In the genomic region with DNA sequence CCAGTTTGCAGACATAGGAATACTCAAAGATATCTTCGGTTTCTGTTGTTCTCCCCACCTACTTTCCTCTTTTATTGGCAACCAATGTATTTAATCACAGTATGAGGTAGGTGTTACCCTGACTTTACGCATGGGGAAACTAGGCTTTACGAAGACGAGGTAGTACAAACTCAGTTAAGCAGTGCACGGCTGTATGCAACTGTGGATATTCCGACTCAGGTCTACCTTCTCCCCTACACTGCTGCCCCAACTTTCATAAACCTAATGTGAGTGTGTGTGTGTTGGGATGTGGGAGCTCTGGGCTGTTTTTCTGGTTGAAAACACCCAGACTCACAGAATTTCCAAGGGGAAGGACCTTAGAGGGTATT, we compare ENCODE assay signal across 9 cellular contexts. TPM values are rescaled to one million over a fixed set of nuclear protein-coding genes. Genes with fewer than 3 reads are reported as not detected.
DNase-seq lines count a peak whose midpoint lies in the region; ATAC-seq and TF ChIP-seq lines count a peak whose summit lies in the region.
"Had no signal": no experiment of that assay in that cellular context is flagged by ENCODE, and none has a peak within 500 bp of the region (broad histone marks: within the 10 kb centered on the region; RNA-seq: fewer than 3 reads in every experiment).

No MANE protein-coding gene starts in this region.

- no peak for TF ChIP-seq RAD21 in liver (IDR thresholded peaks at IDR 0.05)

- TF ChIP-seq POLR2A in suprapubic skin (IDR thresholded peaks at IDR 0.05), result no peak

- H3K27ac Mint-ChIP-seq in activated naive CD4-positive, alpha-beta T cell treated with anti-CD3 and anti-CD28 coated beads for 36 hours, result no peak overlapping the region
- H3K27ac Mint-ChIP-seq in activated T-helper 17 cell treated with anti-CD3 and anti-CD28 coated beads, Interleukin-2, amount 50 U/mL, for 72 hours, result peak overlapping the region; percentile 88

- no peak for ATAC-seq in activated T-helper 17 cell treated with anti-CD3 and anti-CD28 coated beads, Interleukin-2, amount 50 U/mL, for 72 hours (replicated peaks)
- no peak for ATAC-seq in GM19463 (IDR thresholded peaks at IDR 0.05; ENCODE audit: unreplicated experiment)
- no peak for ATAC-seq in HG03097 (IDR thresholded peaks at IDR 0.05; ENCODE audit: low FRiP score, unreplicated experiment)

- H3K9ac ChIP-seq in liver (ENCODE audit: low read depth in 1 of 2, low read length in 2 of 2), result peak overlapping the region; percentile 91 to 97

- DNase-seq in activated naive CD4-positive, alpha-beta T cell treated with anti-CD3 and anti-CD28 coated beads for 36 hours, result no peak
- DNase-seq in activated naive CD4-positive, alpha-beta T cell treated with Interleukin-2 at 50 U/mL for 16 hours, result no peak
- DNase-seq in suprapubic skin (ENCODE audit: low spot score in 2 of 2) (no peak), NCI-H446 (lab: John Stamatoyannopoulos, UW) (no peak)
- DNase-seq: kidney glomerular epithelial cell had no signal

- intact Hi-C loops in activated naive CD4-positive, alpha-beta T cell treated with anti-CD3 and anti-CD28 coated beads for 36 hours (cut with micrococcal nuclease), result loop anchor here (2.0 to 5.0 kb wide), 2 partner anchors 90 to 91 kb away; partner anchors contain the start of gene DNAJA2

- CTCF ChIA-PET in activated naive CD4-positive, alpha-beta T cell treated with anti-CD3 and anti-CD28 coated beads for 36 hours (lab: Charles Lee), result interaction anchor here (1.7 to 2.6 kb wide), 3 partner anchors 26 to 47 kb away, joined by 8 to 10 read pairs (median 10); no protein-coding TSS in a partner anchor

- H3K9me3 Mint-ChIP-seq in activated naive CD4-positive, alpha-beta T cell treated with anti-CD3 and anti-CD28 coated beads for 36 hours, result no peaks in the 10 kb centered on the region
- H3K9me3 Mint-ChIP-seq in activated T-helper 17 cell treated with anti-CD3 and anti-CD28 coated beads, Interleukin-2, amount 50 U/mL, for 72 hours, result no peaks in the 10 kb centered on the region

- peaks cover 9% of the 10 kb centered on the region for H3K4me1 Mint-ChIP-seq in activated naive CD4-positive, alpha-beta T cell treated with anti-CD3 and anti-CD28 coated beads for 36 hours (ENCODE audit: low read depth)
- peaks cover 14% of the 10 kb centered on the region for H3K4me1 Mint-ChIP-seq in activated T-helper 17 cell treated with anti-CD3 and anti-CD28 coated beads, Interleukin-2, amount 50 U/mL, for 72 hours

- H3K36me3 Mint-ChIP-seq in activated naive CD4-positive, alpha-beta T cell treated with anti-CD3 and anti-CD28 coated beads for 36 hours (ENCODE audit: low read depth), result no peaks in the 10 kb centered on the region
- no peaks in the 10 kb centered on the region for H3K36me3 Mint-ChIP-seq in activated T-helper 17 cell treated with anti-CD3 and anti-CD28 coated beads, Interleukin-2, amount 50 U/mL, for 72 hours (ENCODE audit: low read depth)

- H3K27me3 ChIP-seq in liver (ENCODE audit: control insufficient read depth in 4 of 4, insufficient read depth in 4 of 4, low read length in 3 of 4) (no peaks in the 10 kb centered on the region), suprapubic skin (no peaks in the 10 kb centered on the region)

- H3K27me3 Mint-ChIP-seq in activated naive CD4-positive, alpha-beta T cell treated with anti-CD3 and anti-CD28 coated beads for 36 hours (ENCODE audit: low read depth), result peaks cover 19% of the 10 kb centered on the region
- peaks cover 5% of the 10 kb centered on the region for H3K27me3 Mint-ChIP-seq in activated T-helper 17 cell treated with anti-CD3 and anti-CD28 coated beads, Interleukin-2, amount 50 U/mL, for 72 hours

- TF ChIP-seq CTCF in liver (IDR thresholded peaks at IDR 0.05; ENCODE audit: low read depth, low read length, missing input control), result no peak
- TF ChIP-seq CTCF in suprapubic skin (IDR thresholded peaks at IDR 0.05), result no peak

- WGBS in liver, result 35% methylated on average over 6 of the region's 6 CpGs
- WGBS in suprapubic skin, result 87% methylated on average over 6 of the region's 6 CpGs

- H3K4me3 Mint-ChIP-seq in activated naive CD4-positive, alpha-beta T cell treated with anti-CD3 and anti-CD28 coated beads for 36 hours, result peak overlapping the region; percentile 78
- H3K4me3 Mint-ChIP-seq in activated T-helper 17 cell treated with anti-CD3 and anti-CD28 coated beads, Interleukin-2, amount 50 U/mL, for 72 hours, result peak overlapping the region; percentile 89

- H3K4me3 ChIP-seq in liver (ENCODE audit: low read depth in 1 of 3, low read length in 3 of 3) (peak overlapping the region; percentile 11 to 65 (median 61)), suprapubic skin (no peak overlapping the region)

- peaks cover 0 to 1% (median 0%) of the 10 kb centered on the region in 4 donors for H3K36me3 ChIP-seq in liver (ENCODE audit: control insufficient read depth in 4 of 4, insufficient read depth in 3 of 4, low read depth in 1 of 4, low read length in 3 of 4)
- H3K36me3 ChIP-seq in suprapubic skin, result no peaks in the 10 kb centered on the region

- peaks cover 1 to 47% (median 26%) of the 10 kb centered on the region in 4 donors for H3K4me1 ChIP-seq in liver (ENCODE audit: control insufficient read depth in 4 of 4, insufficient read depth in 4 of 4, low read length in 3 of 4)
- H3K4me1 ChIP-seq in suprapubic skin, result peaks cover 42% of the 10 kb centered on the region

- H3K9me3 ChIP-seq in liver (ENCODE audit: control insufficient read depth in 4 of 4, low read length in 3 of 4), result no peaks in the 10 kb centered on the region
- no peaks in the 10 kb centered on the region for H3K9me3 ChIP-seq in suprapubic skin

- peak overlapping the region; percentile 92 to 97 for H3K27ac ChIP-seq in liver (ENCODE audit: low read depth in 1 of 2, low read length in 2 of 2)
- peak overlapping the region; percentile 76 for H3K27ac ChIP-seq in suprapubic skin

- TF ChIP-seq EP300 in suprapubic skin (IDR thresholded peaks at IDR 0.05), result no peak

TF ChIP-seq in liver, 16 proteins besides CTCF, POLR2A, EP300 and RAD21:
- TF ChIP-seq, protein P1, sequence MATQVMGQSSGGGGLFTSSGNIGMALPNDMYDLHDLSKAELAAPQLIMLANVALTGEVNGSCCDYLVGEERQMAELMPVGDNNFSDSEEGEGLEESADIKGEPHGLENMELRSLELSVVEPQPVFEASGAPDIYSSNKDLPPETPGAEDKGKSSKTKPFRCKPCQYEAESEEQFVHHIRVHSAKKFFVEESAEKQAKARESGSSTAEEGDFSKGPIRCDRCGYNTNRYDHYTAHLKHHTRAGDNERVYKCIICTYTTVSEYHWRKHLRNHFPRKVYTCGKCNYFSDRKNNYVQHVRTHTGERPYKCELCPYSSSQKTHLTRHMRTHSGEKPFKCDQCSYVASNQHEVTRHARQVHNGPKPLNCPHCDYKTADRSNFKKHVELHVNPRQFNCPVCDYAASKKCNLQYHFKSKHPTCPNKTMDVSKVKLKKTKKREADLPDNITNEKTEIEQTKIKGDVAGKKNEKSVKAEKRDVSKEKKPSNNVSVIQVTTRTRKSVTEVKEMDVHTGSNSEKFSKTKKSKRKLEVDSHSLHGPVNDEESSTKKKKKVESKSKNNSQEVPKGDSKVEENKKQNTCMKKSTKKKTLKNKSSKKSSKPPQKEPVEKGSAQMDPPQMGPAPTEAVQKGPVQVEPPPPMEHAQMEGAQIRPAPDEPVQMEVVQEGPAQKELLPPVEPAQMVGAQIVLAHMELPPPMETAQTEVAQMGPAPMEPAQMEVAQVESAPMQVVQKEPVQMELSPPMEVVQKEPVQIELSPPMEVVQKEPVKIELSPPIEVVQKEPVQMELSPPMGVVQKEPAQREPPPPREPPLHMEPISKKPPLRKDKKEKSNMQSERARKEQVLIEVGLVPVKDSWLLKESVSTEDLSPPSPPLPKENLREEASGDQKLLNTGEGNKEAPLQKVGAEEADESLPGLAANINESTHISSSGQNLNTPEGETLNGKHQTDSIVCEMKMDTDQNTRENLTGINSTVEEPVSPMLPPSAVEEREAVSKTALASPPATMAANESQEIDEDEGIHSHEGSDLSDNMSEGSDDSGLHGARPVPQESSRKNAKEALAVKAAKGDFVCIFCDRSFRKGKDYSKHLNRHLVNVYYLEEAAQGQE (IDR thresholded peaks at IDR 0.05), result no peak
- TF ChIP-seq FOXA2 (IDR thresholded peaks at IDR 0.05) (no peak), MAX (IDR thresholded peaks at IDR 0.05) (no peak), NR2F2 (IDR thresholded peaks at IDR 0.05) (no peak), TAF1 (conservative IDR thresholded peaks at IDR 0.05) (no peak), FOXA1 (IDR thresholded peaks at IDR 0.05) (no peak), HNF4A (conservative IDR thresholded peaks at IDR 0.05) (no peak), SP1 (IDR thresholded peaks at IDR 0.05) (no peak), YY1 (IDR thresholded peaks at IDR 0.05) (no peak)
- TF ChIP-seq, protein P2, sequence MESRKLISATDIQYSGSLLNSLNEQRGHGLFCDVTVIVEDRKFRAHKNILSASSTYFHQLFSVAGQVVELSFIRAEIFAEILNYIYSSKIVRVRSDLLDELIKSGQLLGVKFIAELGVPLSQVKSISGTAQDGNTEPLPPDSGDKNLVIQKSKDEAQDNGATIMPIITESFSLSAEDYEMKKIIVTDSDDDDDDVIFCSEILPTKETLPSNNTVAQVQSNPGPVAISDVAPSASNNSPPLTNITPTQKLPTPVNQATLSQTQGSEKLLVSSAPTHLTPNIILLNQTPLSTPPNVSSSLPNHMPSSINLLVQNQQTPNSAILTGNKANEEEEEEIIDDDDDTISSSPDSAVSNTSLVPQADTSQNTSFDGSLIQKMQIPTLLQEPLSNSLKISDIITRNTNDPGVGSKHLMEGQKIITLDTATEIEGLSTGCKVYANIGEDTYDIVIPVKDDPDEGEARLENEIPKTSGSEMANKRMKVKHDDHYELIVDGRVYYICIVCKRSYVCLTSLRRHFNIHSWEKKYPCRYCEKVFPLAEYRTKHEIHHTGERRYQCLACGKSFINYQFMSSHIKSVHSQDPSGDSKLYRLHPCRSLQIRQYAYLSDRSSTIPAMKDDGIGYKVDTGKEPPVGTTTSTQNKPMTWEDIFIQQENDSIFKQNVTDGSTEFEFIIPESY (IDR thresholded peaks at IDR 0.05), result no peak

RNA-seq across cellular contexts. Expression of gene GPT2, which starts 1.2 kb away (rescaled TPM):
- 10 to 100 TPM; 15.5 to 18.6 TPM for total RNA-seq in activated naive CD4-positive, alpha-beta T cell treated with anti-CD3 and anti-CD28 coated beads for 36 hours
- 1 to 10 TPM; 8.4 to 8.5 TPM for total RNA-seq in activated T-helper 17 cell treated with anti-CD3 and anti-CD28 coated beads, Interleukin-2, amount 50 U/mL, for 72 hours
- total RNA-seq in liver, result 10 to 100 TPM in 1 of 2 donors, 1 to 10 TPM in 1; 6.8 to 54.3 TPM
- polyA plus RNA-seq in liver, result 10 to 100 TPM; 39.8 to 78.3 TPM
- total RNA-seq in suprapubic skin, result 100 to 1,000 TPM in 1 of 4 donors, 10 to 100 TPM in 3; 65.7 to 100 (median 85.0) TPM

RNA-seq across cellular contexts. Expression of gene C16orf87, which starts 51.9 kb away (rescaled TPM):
- 10 to 100 TPM; 13.4 to 13.5 TPM for total RNA-seq in activated naive CD4-positive, alpha-beta T cell treated with anti-CD3 and anti-CD28 coated beads for 36 hours
- 10 to 100 TPM; 15.6 to 21.3 TPM for total RNA-seq in activated T-helper 17 cell treated with anti-CD3 and anti-CD28 coated beads, Interleukin-2, amount 50 U/mL, for 72 hours
- total RNA-seq in liver (1 to 10 TPM; 4.4 to 6.2 TPM), suprapubic skin (10 to 100 TPM in 1 of 4 donors, 1 to 10 TPM in 3; 4.9 to 12.6 (median 6.8) TPM)
- polyA plus RNA-seq in liver, result 10 to 100 TPM in 1 of 2 donors, 1 to 10 TPM in 1; 4.1 to 12.9 TPM
